8 cellular contexts compared by ENCODE assay signal in genomic region chr1:21909286-21909759, GRCh38. TPM values are rescaled to one million over a fixed set of nuclear protein-coding genes. Genes with fewer than 3 reads are reported as not detected.
DNase-seq lines count a peak whose midpoint lies in the region; ATAC-seq and TF ChIP-seq lines count a peak whose summit lies in the region.

No MANE protein-coding gene starts in this region.

- POLR2A ChIA-PET in HEK293T (lab: Yijun Ruan, JAX): no interaction called here

- peaks cover 17% of the 10 kb centered on the region for H3K4me1 Mint-ChIP-seq in activated naive CD4-positive, alpha-beta T cell treated with anti-CD3 and anti-CD28 coated beads for 36 hours (ENCODE audit: low read depth)
- peaks cover 35% of the 10 kb centered on the region for H3K4me1 Mint-ChIP-seq in type B pancreatic cell (ENCODE audit: unreplicated experiment)

- intact Hi-C loops in activated naive CD4-positive, alpha-beta T cell treated with anti-CD3 and anti-CD28 coated beads for 36 hours (cut with micrococcal nuclease): no loop called here
- intact Hi-C loops in colonic mucosa (cut with DNase I): no loop called here
- intact Hi-C loops in dorsolateral prefrontal cortex (cut with DNase I): no loop called here

- no peaks in the 10 kb centered on the region for H3K27me3 Mint-ChIP-seq in activated naive CD4-positive, alpha-beta T cell treated with anti-CD3 and anti-CD28 coated beads for 36 hours (ENCODE audit: low read depth)
- H3K27me3 Mint-ChIP-seq in type B pancreatic cell: no peaks in the 10 kb centered on the region

- no peaks in the 10 kb centered on the region for H3K36me3 Mint-ChIP-seq in activated naive CD4-positive, alpha-beta T cell treated with anti-CD3 and anti-CD28 coated beads, Interleukin-2, amount 50 U/mL, for 72 hours
- no peaks in the 10 kb centered on the region for H3K36me3 Mint-ChIP-seq in activated naive CD4-positive, alpha-beta T cell treated with anti-CD3 and anti-CD28 coated beads for 36 hours (ENCODE audit: low read depth)
- no peaks in the 10 kb centered on the region for H3K36me3 Mint-ChIP-seq in type B pancreatic cell

- DNase-seq in activated naive CD4-positive, alpha-beta T cell treated with anti-CD3 and anti-CD28 coated beads, Interleukin-2, amount 50 U/mL, for 72 hours (ENCODE audit: low spot score in 2 of 2): no peak
- no peak for DNase-seq in activated naive CD4-positive, alpha-beta T cell treated with anti-CD3 and anti-CD28 coated beads for 36 hours
- no peak for DNase-seq in colonic mucosa
- DNase-seq in myocyte (ENCODE audit: low read depth): peak; percentile 84
- DNase-seq in type B pancreatic cell (ENCODE audit: extremely low spot score, unreplicated experiment): no peak
- no peak for DNase-seq in HEK293T (ENCODE audit: extremely low spot score)
- DNase-seq in dorsolateral prefrontal cortex: no peak

- H3K27me3 ChIP-seq in colonic mucosa (no peaks in the 10 kb centered on the region), dorsolateral prefrontal cortex (no peaks in the 10 kb centered on the region)

- no peak overlapping the region for H3K4me3 Mint-ChIP-seq in activated naive CD4-positive, alpha-beta T cell treated with anti-CD3 and anti-CD28 coated beads for 36 hours
- no peak overlapping the region for H3K4me3 Mint-ChIP-seq in type B pancreatic cell

- peaks cover 13% of the 10 kb centered on the region for H3K4me1 ChIP-seq in colonic mucosa

- ATAC-seq in activated naive CD4-positive, alpha-beta T cell treated with anti-CD3 and anti-CD28 coated beads, Interleukin-2, amount 50 U/mL, for 72 hours: no peak
- no peak for ATAC-seq in GM18861 (IDR thresholded peaks at IDR 0.05; ENCODE audit: unreplicated experiment)

- no peak for TF ChIP-seq CTCF in colonic mucosa (IDR thresholded peaks at IDR 0.05)
- no peak for TF ChIP-seq CTCF in type B pancreatic cell (conservative IDR thresholded peaks at IDR 0.05)
- no peak for TF ChIP-seq CTCF in dorsolateral prefrontal cortex (IDR thresholded peaks at IDR 0.05 in 54 of 56, conservative IDR thresholded peaks at IDR 0.05 in 2 of 56; ENCODE audit: low read depth in 1 of 56, partially characterized antibody in 56 of 56)

- no peaks in the 10 kb centered on the region for H3K9me3 Mint-ChIP-seq in activated naive CD4-positive, alpha-beta T cell treated with anti-CD3 and anti-CD28 coated beads, Interleukin-2, amount 50 U/mL, for 72 hours
- no peaks in the 10 kb centered on the region for H3K9me3 Mint-ChIP-seq in activated naive CD4-positive, alpha-beta T cell treated with anti-CD3 and anti-CD28 coated beads for 36 hours
- no peaks in the 10 kb centered on the region for H3K9me3 Mint-ChIP-seq in type B pancreatic cell

- no peaks in the 10 kb centered on the region for H3K9me3 ChIP-seq in colonic mucosa

- CTCF ChIA-PET in activated naive CD4-positive, alpha-beta T cell treated with anti-CD3 and anti-CD28 coated beads for 36 hours (lab: Charles Lee): interaction anchor here (1.0 kb wide), 1 partner anchor 109 kb away, joined by 4 read pairs; no protein-coding TSS in a partner anchor
- CTCF ChIA-PET in HEK293T (lab: Yijun Ruan, JAX): interaction anchor here (0.6 kb wide), 2 partner anchors 8 to 354 kb away, joined by 3 to 4 read pairs; no protein-coding TSS in a partner anchor

- H3K4me3 ChIP-seq in colonic mucosa (no peak overlapping the region), dorsolateral prefrontal cortex (no peak overlapping the region)

- no peaks in the 10 kb centered on the region for H3K36me3 ChIP-seq in colonic mucosa

- H3K27ac Mint-ChIP-seq in activated naive CD4-positive, alpha-beta T cell treated with anti-CD3 and anti-CD28 coated beads, Interleukin-2, amount 50 U/mL, for 72 hours: peak overlapping the region; percentile 9 to 64
- H3K27ac Mint-ChIP-seq in activated naive CD4-positive, alpha-beta T cell treated with anti-CD3 and anti-CD28 coated beads for 36 hours: no peak overlapping the region
- H3K27ac Mint-ChIP-seq in type B pancreatic cell: peak overlapping the region; percentile 40

- H3K27ac ChIP-seq in colonic mucosa: peak overlapping the region; percentile 69
- peak overlapping the region in 26 of 59 donors; percentile 1 to 78 (median 53) for H3K27ac ChIP-seq in dorsolateral prefrontal cortex

- peak overlapping the region; percentile 12 to 32 for H3K9ac ChIP-seq in colonic mucosa (ENCODE audit: low read depth in 2 of 2, low read length in 2 of 2)

TF ChIP-seq in HEK293T, 16 proteins besides CTCF, POLR2A, EP300 and RAD21:
- no peak for TF ChIP-seq SP1 (IDR thresholded peaks at IDR 0.05)
- no peak for TF ChIP-seq FOXK2 (IDR thresholded peaks at IDR 0.05)
- no peak for TF ChIP-seq L3MBTL2 (conservative IDR thresholded peaks at IDR 0.05)

RNA-seq across cellular contexts. Expression of gene HSPG2, which starts 27.8 kb away (rescaled TPM):
- total RNA-seq in activated naive CD4-positive, alpha-beta T cell treated with anti-CD3 and anti-CD28 coated beads, Interleukin-2, amount 50 U/mL, for 72 hours: 10 to 100 TPM in 1 of 2 donors, 1 to 10 TPM in 1; 9.2 to 37.3 TPM
- total RNA-seq in activated naive CD4-positive, alpha-beta T cell treated with anti-CD3 and anti-CD28 coated beads for 36 hours: 1 to 10 TPM; 4.5 to 4.9 TPM
- total RNA-seq in colonic mucosa (100 to 1,000 TPM; 148 to 152 TPM), myocyte (221 and 384 TPM in 2 replicates), type B pancreatic cell (ENCODE audit: low replicate concordance) (124 and 130 TPM in 2 replicates), dorsolateral prefrontal cortex (10 to 100 TPM in 106 of 120 experiments, 1 to 10 TPM in 14; 5.1 to 53.9 (median 15.4) TPM)
- polyA plus RNA-seq in myocyte (2012): 653 TPM
